ENCODE assay signal across 8 cellular contexts in the genomic region with DNA sequence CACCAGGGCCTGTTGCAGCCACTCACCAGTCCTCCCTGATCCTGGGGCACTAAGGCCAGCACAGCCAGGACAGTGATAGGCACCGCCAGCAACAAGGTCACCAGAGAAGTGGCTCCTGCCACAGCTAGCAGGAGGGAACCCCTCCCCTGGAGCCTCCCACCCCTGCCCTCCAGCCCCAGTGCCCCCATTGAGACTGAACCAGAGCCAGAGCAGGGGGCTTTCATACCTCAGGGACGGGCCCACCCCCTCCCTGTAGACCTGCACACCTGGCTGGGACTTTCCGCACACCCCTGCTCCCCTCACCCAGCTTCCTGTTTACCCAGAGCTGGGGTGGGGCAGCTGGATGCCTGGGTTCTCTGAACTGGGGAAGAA. TPM values are rescaled to one million over a fixed set of nuclear protein-coding genes. Genes with fewer than 3 reads are reported as not detected.
A peak's percentile ranks its signal among the peaks of the same experiment; 100 is the strongest.
DNase-seq lines count a peak whose midpoint lies in the region; ATAC-seq, FAIRE-seq and TF ChIP-seq lines count a peak whose summit lies in the region.

A gene with protein sequence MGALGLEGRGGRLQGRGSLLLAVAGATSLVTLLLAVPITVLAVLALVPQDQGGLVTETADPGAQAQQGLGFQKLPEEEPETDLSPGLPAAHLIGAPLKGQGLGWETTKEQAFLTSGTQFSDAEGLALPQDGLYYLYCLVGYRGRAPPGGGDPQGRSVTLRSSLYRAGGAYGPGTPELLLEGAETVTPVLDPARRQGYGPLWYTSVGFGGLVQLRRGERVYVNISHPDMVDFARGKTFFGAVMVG (minus strand): TSS at position 195 of the 372 bp plus-strand sequence. CDS start 7 bp downstream, at position 188.

- intact Hi-C loops in kidney (cut with DNase I): no loop called here

- POLR2A ChIA-PET in activated naive CD8-positive, alpha-beta T cell treated with anti-CD3 and anti-CD28 coated beads, Interleukin-2, amount 10 ng/mL, durations not matched to agents 7 days and 5 days (lab: Charles Lee): interaction anchor here (0.8 to 16.0 kb wide), 20 partner anchors 7 to 967 kb away, joined by 3 to 481 read pairs (median 6); a partner anchor contains a TSS

- ATAC-seq in activated naive CD8-positive, alpha-beta T cell treated with anti-CD3 and anti-CD28 coated beads, Interleukin-2, amount 10 ng/mL, durations not matched to agents 7 days and 5 days (ENCODE audit: low read depth): peak; percentile 28
- ATAC-seq in stimulated activated naive CD8-positive, alpha-beta T cell treated with anti-CD3 and anti-CD28 coated beads, Interleukin-15, amount 100 ng/mL, for 72 hours: peak; percentile 16
- no peak for ATAC-seq in GM21737 (IDR thresholded peaks at IDR 0.05; ENCODE audit: unreplicated experiment)
- ATAC-seq in HG03571 (IDR thresholded peaks at IDR 0.05; ENCODE audit: unreplicated experiment): no peak

- peak within 1 kb of the TSS; percentile 97 for H3K4me3 Mint-ChIP-seq in activated naive CD8-positive, alpha-beta T cell treated with anti-CD3 and anti-CD28 coated beads, Interleukin-2, amount 10 ng/mL, durations not matched to agents 7 days and 5 days
- H3K4me3 Mint-ChIP-seq in stimulated activated naive CD8-positive, alpha-beta T cell treated with anti-CD3 and anti-CD28 coated beads, Interleukin-15, amount 100 ng/mL, for 72 hours: peak within 1 kb of the TSS; percentile 91 to 93

- H3K9me3 ChIP-seq in kidney (ENCODE audit: control insufficient read depth in 1 of 2, low read length in 2 of 2): no peaks in the 10 kb centered on the region

- no peaks in the 10 kb centered on the region for H3K9me3 Mint-ChIP-seq in activated naive CD8-positive, alpha-beta T cell treated with anti-CD3 and anti-CD28 coated beads, Interleukin-2, amount 10 ng/mL, durations not matched to agents 7 days and 5 days
- H3K9me3 Mint-ChIP-seq in stimulated activated naive CD8-positive, alpha-beta T cell treated with anti-CD3 and anti-CD28 coated beads, Interleukin-15, amount 100 ng/mL, for 72 hours: no peaks in the 10 kb centered on the region

- H3K27ac Mint-ChIP-seq in activated naive CD8-positive, alpha-beta T cell treated with anti-CD3 and anti-CD28 coated beads, Interleukin-2, amount 10 ng/mL, durations not matched to agents 7 days and 5 days: peak within 1 kb of the TSS; percentile 99
- H3K27ac Mint-ChIP-seq in stimulated activated naive CD8-positive, alpha-beta T cell treated with anti-CD3 and anti-CD28 coated beads, Interleukin-15, amount 100 ng/mL, for 72 hours: peak within 1 kb of the TSS; percentile 93 to 96

- H3K36me3 Mint-ChIP-seq in activated naive CD8-positive, alpha-beta T cell treated with anti-CD3 and anti-CD28 coated beads, Interleukin-2, amount 10 ng/mL, durations not matched to agents 7 days and 5 days: peaks cover 44% of the 10 kb centered on the region

- peak; percentile 29 to 77 for DNase-seq in stimulated activated CD4-positive, alpha-beta T cell treated with anti-CD3 and anti-CD28 coated beads, Interleukin-15, amount 100 ng/mL, for 1 hour (ENCODE audit: low read depth in 1 of 2, low spot score in 1 of 2)
- no peak for DNase-seq in stimulated activated CD4-positive, alpha-beta T cell treated with anti-CD3 and anti-CD28 coated beads, Interleukin-12 subunit alpha, Interleukin-12 subunit beta, amount 100 ng/mL, for 4 hours
- peak; percentile 67 for DNase-seq in activated naive CD8-positive, alpha-beta T cell treated with anti-CD3 and anti-CD28 coated beads, Interleukin-2, amount 10 ng/mL, durations not matched to agents 7 days and 5 days
- no peak for DNase-seq in kidney
- no peak for DNase-seq in stimulated activated naive CD8-positive, alpha-beta T cell treated with anti-CD3 and anti-CD28 coated beads, Interleukin-15, amount 100 ng/mL, for 72 hours
- no peak for DNase-seq in cerebellar nuclear complex (lab: John Stamatoyannopoulos, UW)

- peak within 1 kb of the TSS; percentile 93 to 97 for H3K9ac ChIP-seq in kidney (ENCODE audit: low read length in 2 of 2)

- peak within 1 kb of the TSS; percentile 70 to 78 for H3K27ac ChIP-seq in kidney (ENCODE audit: low read depth in 2 of 2, low read length in 2 of 2)

- peak within 1 kb of the TSS; percentile 90 to 93 for H3K4me3 ChIP-seq in kidney (ENCODE audit: low read length in 2 of 2)

- no peaks in the 10 kb centered on the region for H3K27me3 Mint-ChIP-seq in activated naive CD8-positive, alpha-beta T cell treated with anti-CD3 and anti-CD28 coated beads, Interleukin-2, amount 10 ng/mL, durations not matched to agents 7 days and 5 days
- H3K27me3 Mint-ChIP-seq in stimulated activated naive CD8-positive, alpha-beta T cell treated with anti-CD3 and anti-CD28 coated beads, Interleukin-15, amount 100 ng/mL, for 72 hours: no peaks in the 10 kb centered on the region

- no peak for TF ChIP-seq CTCF in kidney (IDR thresholded peaks at IDR 0.05; ENCODE audit: borderline replicate concordance, extremely low read depth, insufficient read depth)

- peaks cover 67% of the 10 kb centered on the region for H3K4me1 Mint-ChIP-seq in activated naive CD8-positive, alpha-beta T cell treated with anti-CD3 and anti-CD28 coated beads, Interleukin-2, amount 10 ng/mL, durations not matched to agents 7 days and 5 days
- peaks cover 66% of the 10 kb centered on the region for H3K4me1 Mint-ChIP-seq in stimulated activated naive CD8-positive, alpha-beta T cell treated with anti-CD3 and anti-CD28 coated beads, Interleukin-15, amount 100 ng/mL, for 72 hours

- no peaks in the 10 kb centered on the region for H3K36me3 ChIP-seq in kidney (ENCODE audit: control insufficient read depth in 1 of 2, insufficient read depth in 2 of 2, low read length in 2 of 2)

- H3K4me1 ChIP-seq in kidney (ENCODE audit: control insufficient read depth in 1 of 2, insufficient read depth in 1 of 2, low read depth in 1 of 2, low read length in 2 of 2): peaks cover 5 to 10% of the 10 kb centered on the region in 2 donors

- FAIRE-seq in kidney (lab: Jason Lieb, UNC): no peak

RNA-seq across cellular contexts. Expression of the gene that starts here (rescaled TPM):
- 100 to 1,000 TPM; 426 to 431 TPM for total RNA-seq in activated naive CD8-positive, alpha-beta T cell treated with anti-CD3 and anti-CD28 coated beads, Interleukin-2, amount 10 ng/mL, durations not matched to agents 7 days and 5 days
- total RNA-seq in kidney: 18.5 TPM
- polyA plus RNA-seq in kidney (ENCODE audit: insufficient read depth, low read depth, low replicate concordance): 6.6 TPM

Comparison
In these comparisons a context has a peak if more than half of its experiments do, and no peak if none do; other contexts are left out.
1. RNA of the gene that starts here (total RNA-seq): 426 to 431 TPM in activated naive CD8-positive, alpha-beta T cell treated with anti-CD3 and anti-CD28 coated beads, Interleukin-2, amount 10 ng/mL, durations not matched to agents 7 days and 5 days; 18.5 TPM in kidney (single experiment); every median in the first group is over 10 times any median in the second.
2. DNase-seq: peak in stimulated activated CD4-positive, alpha-beta T cell treated with anti-CD3 and anti-CD28 coated beads, Interleukin-15, amount 100 ng/mL, for 1 hour (2 of 2) and activated naive CD8-positive, alpha-beta T cell treated with anti-CD3 and anti-CD28 coated beads, Interleukin-2, amount 10 ng/mL, durations not matched to agents 7 days and 5 days (single experiment); none in stimulated activated CD4-positive, alpha-beta T cell treated with anti-CD3 and anti-CD28 coated beads, Interleukin-12 subunit alpha, Interleukin-12 subunit beta, amount 100 ng/mL, for 4 hours (single experiment), kidney (single experiment), stimulated activated naive CD8-positive, alpha-beta T cell treated with anti-CD3 and anti-CD28 coated beads, Interleukin-15, amount 100 ng/mL, for 72 hours (0 of 2) and cerebellar nuclear complex (0 of 2).
3. ATAC-seq: peak in activated naive CD8-positive, alpha-beta T cell treated with anti-CD3 and anti-CD28 coated beads, Interleukin-2, amount 10 ng/mL, durations not matched to agents 7 days and 5 days (single experiment) and stimulated activated naive CD8-positive, alpha-beta T cell treated with anti-CD3 and anti-CD28 coated beads, Interleukin-15, amount 100 ng/mL, for 72 hours (single experiment); none in GM21737 (single experiment) and HG03571 (single experiment).